26 cellular contexts compared by ENCODE assay signal in genomic region chr17:17326275-17326875, GRCh38.
"Had no signal": no experiment of that assay in that cellular context is flagged by ENCODE, and none has a peak within 500 bp of the region (broad histone marks: within the 10 kb centered on the region; RNA-seq: fewer than 3 reads in every experiment).

No MANE protein-coding gene starts in this region.

- H3K27ac ChIP-seq: adrenal gland, ascending aorta, brain microvascular endothelial cell, coronary artery, epithelial cell of prostate, upper lobe of left lung, VCaP had no signal

- DNase-seq: activated CD4-positive, alpha-beta T cell treated with anti-CD3 and anti-CD28 coated beads, Interleukin-2, amount 10 ng/mL, durations not matched to agents 7 days and 5 days; activated CD4-positive, CD25-positive, alpha-beta regulatory T cell treated with anti-CD3 and anti-CD28 coated beads, Interleukin-2, amount 50 U/mL, for 72 hours; activated CD8-positive, alpha-beta T cell treated with anti-CD3 and anti-CD28 coated beads, Interleukin-2, amount 10 ng/mL, durations not matched to agents 7 days and 5 days; activated naive CD4-positive, alpha-beta T cell; activated T-cell treated with anti-CD3 and anti-CD28 coated beads, Interleukin-2, amount 50 U/mL, for 24 hours; adrenal gland; brain microvascular endothelial cell; immature natural killer cell; mesenchymal stem cell; naive B cell; retina; stimulated activated CD4-positive, alpha-beta T cell treated with anti-CD3 and anti-CD28 coated beads, Interleukin-4, amount 100 ng/mL, for 24 hours; stimulated activated naive CD8-positive, alpha-beta T cell treated with anti-CD3 and anti-CD28 coated beads, Interleukin-15, Interleukin-2, amounts not matched to agents 100 U/mL and 50 U/mL, for 24 hours; T-cell; upper lobe of left lung had no signal

- H3K4me3 Mint-ChIP-seq: activated CD4-positive, alpha-beta T cell treated with anti-CD3 and anti-CD28 coated beads, Interleukin-2, amount 10 ng/mL, durations not matched to agents 7 days and 5 days; activated CD8-positive, alpha-beta T cell treated with anti-CD3 and anti-CD28 coated beads, Interleukin-2, amount 10 ng/mL, durations not matched to agents 7 days and 5 days; activated naive CD8-positive, alpha-beta T cell; activated T-cell treated with anti-CD3 and anti-CD28 coated beads, Interleukin-2, amount 50 U/mL, for 24 hours; central memory CD8-positive, alpha-beta T cell; immature natural killer cell; naive B cell; neural crest cell; T-cell; T-helper 2 cell treated with Interferon-gamma antibody and Interleukin-4, amounts not matched to agents 5 μg/mL and 100 μg/mL, for 36 hours had no signal

- H3K4me3 ChIP-seq: adrenal gland, ascending aorta, coronary artery, mucosa of descending colon, upper lobe of left lung had no signal

- ATAC-seq: activated CD8-positive, alpha-beta T cell treated with anti-CD3 and anti-CD28 coated beads, Interleukin-2, amount 10 ng/mL, durations not matched to agents 7 days and 5 days; mucosa of descending colon; stimulated activated naive CD8-positive, alpha-beta T cell treated with anti-CD3 and anti-CD28 coated beads, Interleukin-15, Interleukin-2, amounts not matched to agents 100 U/mL and 50 U/mL, for 24 hours; T-cell had no signal

- H3K36me3 Mint-ChIP-seq: activated naive CD8-positive, alpha-beta T cell; naive B cell; T-cell had no signal

- H3K4me1 ChIP-seq: adrenal gland, ascending aorta, upper lobe of left lung had no signal

- H3K9me3 ChIP-seq: adrenal gland, ascending aorta, mucosa of descending colon, upper lobe of left lung had no signal

- H3K27ac Mint-ChIP-seq: activated CD4-positive, alpha-beta T cell treated with anti-CD3 and anti-CD28 coated beads, Interleukin-2, amount 10 ng/mL, durations not matched to agents 7 days and 5 days; activated CD8-positive, alpha-beta T cell treated with anti-CD3 and anti-CD28 coated beads, Interleukin-2, amount 10 ng/mL, durations not matched to agents 7 days and 5 days; activated naive CD8-positive, alpha-beta T cell; activated T-cell treated with anti-CD3 and anti-CD28 coated beads, Interleukin-2, amount 50 U/mL, for 24 hours; activated T-helper 2 cell treated with anti-CD3 and anti-CD28 coated beads, Interferon-gamma antibody, Interleukin-2, Interleukin-4, amounts not matched to agents 10 μg/mL and 5 μg/mL and 100 μg/mL, durations not matched to agents 14 hours and 24 hours and 36 hours; immature natural killer cell; progenitor cell of endocrine pancreas; T-cell; T-helper 2 cell treated with Interferon-gamma antibody and Interleukin-4, amounts not matched to agents 5 μg/mL and 100 μg/mL, for 36 hours had no signal

- H3K27me3 ChIP-seq: adrenal gland, ascending aorta, brain microvascular endothelial cell, upper lobe of left lung had no signal

- H3K27me3 Mint-ChIP-seq: activated CD4-positive, alpha-beta T cell treated with anti-CD3 and anti-CD28 coated beads, Interleukin-2, amount 10 ng/mL, durations not matched to agents 7 days and 5 days; activated naive CD8-positive, alpha-beta T cell; activated T-cell treated with anti-CD3 and anti-CD28 coated beads, Interleukin-2, amount 50 U/mL, for 24 hours; central memory CD8-positive, alpha-beta T cell; naive B cell; progenitor cell of endocrine pancreas; T-cell had no signal

- H3K4me1 Mint-ChIP-seq: activated CD4-positive, alpha-beta T cell treated with anti-CD3 and anti-CD28 coated beads, Interleukin-2, amount 10 ng/mL, durations not matched to agents 7 days and 5 days; central memory CD8-positive, alpha-beta T cell; immature natural killer cell; naive B cell; T-cell had no signal

- H3K9me3 Mint-ChIP-seq: activated CD4-positive, alpha-beta T cell treated with anti-CD3 and anti-CD28 coated beads, Interleukin-2, amount 10 ng/mL, durations not matched to agents 7 days and 5 days; activated T-cell treated with anti-CD3 and anti-CD28 coated beads, Interleukin-2, amount 50 U/mL, for 24 hours; activated T-helper 2 cell treated with anti-CD3 and anti-CD28 coated beads, Interferon-gamma antibody, Interleukin-2, Interleukin-4, amounts not matched to agents 10 μg/mL and 5 μg/mL and 100 μg/mL, durations not matched to agents 14 hours and 24 hours and 36 hours; central memory CD8-positive, alpha-beta T cell; immature natural killer cell; naive B cell; neural crest cell; T-cell; T-helper 2 cell treated with Interferon-gamma antibody and Interleukin-4, amounts not matched to agents 5 μg/mL and 100 μg/mL, for 36 hours had no signal

- H3K36me3 ChIP-seq: adrenal gland, ascending aorta, brain microvascular endothelial cell, upper lobe of left lung had no signal
